In the genomic region with DNA sequence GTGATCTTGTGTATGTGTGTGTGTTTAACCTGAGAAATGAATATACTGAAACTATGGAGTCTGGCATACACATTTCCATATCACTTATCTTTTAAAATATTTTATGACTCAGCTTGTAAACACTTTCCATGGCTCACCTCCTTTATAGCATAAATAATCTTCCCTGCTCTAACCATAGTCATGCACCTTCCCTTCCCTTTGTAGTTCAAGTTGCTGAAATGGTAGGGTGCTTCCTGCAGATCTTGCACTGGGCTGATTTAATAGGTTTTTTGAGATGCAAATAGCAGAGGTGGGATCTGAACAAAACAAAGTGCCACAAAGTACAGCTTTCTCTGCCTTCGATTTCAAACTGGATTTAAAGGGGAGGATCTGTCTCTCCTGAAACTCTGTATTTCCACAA, we compare ENCODE assay signal across 1 cellular context.
TF ChIP-seq lines count a peak whose summit lies in the region.

No MANE protein-coding gene starts in this region.

TF ChIP-seq in H1, 55 proteins besides CTCF, POLR2A, EP300 and RAD21 (continued from another document):
- TF ChIP-seq, protein P1, sequence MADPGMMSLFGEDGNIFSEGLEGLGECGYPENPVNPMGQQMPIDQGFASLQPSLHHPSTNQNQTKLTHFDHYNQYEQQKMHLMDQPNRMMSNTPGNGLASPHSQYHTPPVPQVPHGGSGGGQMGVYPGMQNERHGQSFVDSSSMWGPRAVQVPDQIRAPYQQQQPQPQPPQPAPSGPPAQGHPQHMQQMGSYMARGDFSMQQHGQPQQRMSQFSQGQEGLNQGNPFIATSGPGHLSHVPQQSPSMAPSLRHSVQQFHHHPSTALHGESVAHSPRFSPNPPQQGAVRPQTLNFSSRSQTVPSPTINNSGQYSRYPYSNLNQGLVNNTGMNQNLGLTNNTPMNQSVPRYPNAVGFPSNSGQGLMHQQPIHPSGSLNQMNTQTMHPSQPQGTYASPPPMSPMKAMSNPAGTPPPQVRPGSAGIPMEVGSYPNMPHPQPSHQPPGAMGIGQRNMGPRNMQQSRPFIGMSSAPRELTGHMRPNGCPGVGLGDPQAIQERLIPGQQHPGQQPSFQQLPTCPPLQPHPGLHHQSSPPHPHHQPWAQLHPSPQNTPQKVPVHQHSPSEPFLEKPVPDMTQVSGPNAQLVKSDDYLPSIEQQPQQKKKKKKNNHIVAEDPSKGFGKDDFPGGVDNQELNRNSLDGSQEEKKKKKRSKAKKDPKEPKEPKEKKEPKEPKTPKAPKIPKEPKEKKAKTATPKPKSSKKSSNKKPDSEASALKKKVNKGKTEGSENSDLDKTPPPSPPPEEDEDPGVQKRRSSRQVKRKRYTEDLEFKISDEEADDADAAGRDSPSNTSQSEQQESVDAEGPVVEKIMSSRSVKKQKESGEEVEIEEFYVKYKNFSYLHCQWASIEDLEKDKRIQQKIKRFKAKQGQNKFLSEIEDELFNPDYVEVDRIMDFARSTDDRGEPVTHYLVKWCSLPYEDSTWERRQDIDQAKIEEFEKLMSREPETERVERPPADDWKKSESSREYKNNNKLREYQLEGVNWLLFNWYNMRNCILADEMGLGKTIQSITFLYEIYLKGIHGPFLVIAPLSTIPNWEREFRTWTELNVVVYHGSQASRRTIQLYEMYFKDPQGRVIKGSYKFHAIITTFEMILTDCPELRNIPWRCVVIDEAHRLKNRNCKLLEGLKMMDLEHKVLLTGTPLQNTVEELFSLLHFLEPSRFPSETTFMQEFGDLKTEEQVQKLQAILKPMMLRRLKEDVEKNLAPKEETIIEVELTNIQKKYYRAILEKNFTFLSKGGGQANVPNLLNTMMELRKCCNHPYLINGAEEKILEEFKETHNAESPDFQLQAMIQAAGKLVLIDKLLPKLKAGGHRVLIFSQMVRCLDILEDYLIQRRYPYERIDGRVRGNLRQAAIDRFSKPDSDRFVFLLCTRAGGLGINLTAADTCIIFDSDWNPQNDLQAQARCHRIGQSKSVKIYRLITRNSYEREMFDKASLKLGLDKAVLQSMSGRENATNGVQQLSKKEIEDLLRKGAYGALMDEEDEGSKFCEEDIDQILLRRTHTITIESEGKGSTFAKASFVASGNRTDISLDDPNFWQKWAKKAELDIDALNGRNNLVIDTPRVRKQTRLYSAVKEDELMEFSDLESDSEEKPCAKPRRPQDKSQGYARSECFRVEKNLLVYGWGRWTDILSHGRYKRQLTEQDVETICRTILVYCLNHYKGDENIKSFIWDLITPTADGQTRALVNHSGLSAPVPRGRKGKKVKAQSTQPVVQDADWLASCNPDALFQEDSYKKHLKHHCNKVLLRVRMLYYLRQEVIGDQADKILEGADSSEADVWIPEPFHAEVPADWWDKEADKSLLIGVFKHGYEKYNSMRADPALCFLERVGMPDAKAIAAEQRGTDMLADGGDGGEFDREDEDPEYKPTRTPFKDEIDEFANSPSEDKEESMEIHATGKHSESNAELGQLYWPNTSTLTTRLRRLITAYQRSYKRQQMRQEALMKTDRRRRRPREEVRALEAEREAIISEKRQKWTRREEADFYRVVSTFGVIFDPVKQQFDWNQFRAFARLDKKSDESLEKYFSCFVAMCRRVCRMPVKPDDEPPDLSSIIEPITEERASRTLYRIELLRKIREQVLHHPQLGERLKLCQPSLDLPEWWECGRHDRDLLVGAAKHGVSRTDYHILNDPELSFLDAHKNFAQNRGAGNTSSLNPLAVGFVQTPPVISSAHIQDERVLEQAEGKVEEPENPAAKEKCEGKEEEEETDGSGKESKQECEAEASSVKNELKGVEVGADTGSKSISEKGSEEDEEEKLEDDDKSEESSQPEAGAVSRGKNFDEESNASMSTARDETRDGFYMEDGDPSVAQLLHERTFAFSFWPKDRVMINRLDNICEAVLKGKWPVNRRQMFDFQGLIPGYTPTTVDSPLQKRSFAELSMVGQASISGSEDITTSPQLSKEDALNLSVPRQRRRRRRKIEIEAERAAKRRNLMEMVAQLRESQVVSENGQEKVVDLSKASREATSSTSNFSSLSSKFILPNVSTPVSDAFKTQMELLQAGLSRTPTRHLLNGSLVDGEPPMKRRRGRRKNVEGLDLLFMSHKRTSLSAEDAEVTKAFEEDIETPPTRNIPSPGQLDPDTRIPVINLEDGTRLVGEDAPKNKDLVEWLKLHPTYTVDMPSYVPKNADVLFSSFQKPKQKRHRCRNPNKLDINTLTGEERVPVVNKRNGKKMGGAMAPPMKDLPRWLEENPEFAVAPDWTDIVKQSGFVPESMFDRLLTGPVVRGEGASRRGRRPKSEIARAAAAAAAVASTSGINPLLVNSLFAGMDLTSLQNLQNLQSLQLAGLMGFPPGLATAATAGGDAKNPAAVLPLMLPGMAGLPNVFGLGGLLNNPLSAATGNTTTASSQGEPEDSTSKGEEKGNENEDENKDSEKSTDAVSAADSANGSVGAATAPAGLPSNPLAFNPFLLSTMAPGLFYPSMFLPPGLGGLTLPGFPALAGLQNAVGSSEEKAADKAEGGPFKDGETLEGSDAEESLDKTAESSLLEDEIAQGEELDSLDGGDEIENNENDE (IDR thresholded peaks at IDR 0.05; ENCODE audit: insufficient replicate concordance, low read length), result peak; percentile 54
- TF ChIP-seq CBX8 (IDR thresholded peaks at IDR 0.05; ENCODE audit: borderline replicate concordance, low read depth, low read length) (no peak), ASH2L (IDR thresholded peaks at IDR 0.05; ENCODE audit: low read length) (no peak), NANOG (IDR thresholded peaks at IDR 0.05; ENCODE audit: insufficient read depth, low read depth, low read length, poor library complexity, severe bottlenecking) (peak; percentile 70), RBBP5 (IDR thresholded peaks at IDR 0.05; ENCODE audit: borderline replicate concordance, low read depth, low read length) (no peak), SAP30 (IDR thresholded peaks at IDR 0.05; ENCODE audit: insufficient read depth, insufficient replicate concordance, low read length) (no peak), SRF (IDR thresholded peaks at IDR 0.05; ENCODE audit: low read depth, low read length) (no peak), YY1 (IDR thresholded peaks at IDR 0.05; ENCODE audit: low read depth, low read length) (no peak)
